8 cellular contexts compared by ENCODE assay signal in genomic region chr12:103495783-103496456, GRCh38. TPM values are rescaled to one million over a fixed set of nuclear protein-coding genes. Genes with fewer than 3 reads are reported as not detected.
DNase-seq lines count a peak whose midpoint lies in the region; ATAC-seq and TF ChIP-seq lines count a peak whose summit lies in the region.

Gene C12orf42, minus strand, starts transcription at chr12:103495968. Its CDS starts 17,542 bp downstream, at chr12:103478426.

- H3K27me3 ChIP-seq in HUES64 (ENCODE audit: insufficient read depth, low read length) (peaks cover 32% of the 10 kb centered on the region), liver (ENCODE audit: control insufficient read depth in 4 of 4, insufficient read depth in 4 of 4, low read length in 3 of 4) (peaks cover 0 to 13% (median 3%) of the 10 kb centered on the region in 4 donors)

- peak; percentile 64 for DNase-seq in Daoy (ENCODE audit: low read depth)
- DNase-seq in SK-N-DZ (ENCODE audit: low spot score): peak; percentile 74
- DNase-seq in dermis microvascular lymphatic vessel endothelial cell (ENCODE audit: low read depth in 2 of 2): peak; percentile 7 to 30
- DNase-seq in stimulated activated naive CD4-positive, alpha-beta T cell treated with Interleukin-2 at 50 U/mL for 16 hours (lab: John Stamatoyannopoulos, UW): peak; percentile 14
- DNase-seq in cerebellar nuclear complex (lab: John Stamatoyannopoulos, UW): no peak

- H3K27ac ChIP-seq in HUES64 (ENCODE audit: low read depth, low read length): no peak within 1 kb of the TSS; the same call in 1 of the 2 replicates
- H3K27ac ChIP-seq in liver (ENCODE audit: low read depth in 1 of 2, low read length in 2 of 2): no peak within 1 kb of the TSS

- H3K36me3 ChIP-seq in HUES64 (ENCODE audit: insufficient read depth, low read length) (no peaks in the 10 kb centered on the region), liver (ENCODE audit: control insufficient read depth in 4 of 4, insufficient read depth in 3 of 4, low read depth in 1 of 4, low read length in 3 of 4) (no peaks in the 10 kb centered on the region)

- 1% methylated on average over 34 of the region's 35 CpGs for WGBS in HUES64
- 4% methylated on average over 35 of the region's 35 CpGs for WGBS in liver

- peak; percentile 65 to 70 for TF ChIP-seq RAD21 in liver (IDR thresholded peaks at IDR 0.05)

- H3K4me1 ChIP-seq in HUES64 (ENCODE audit: insufficient read depth, low read length) (peaks cover 8% of the 10 kb centered on the region; the same call in 1 of the 2 replicates), liver (ENCODE audit: control insufficient read depth in 4 of 4, insufficient read depth in 4 of 4, low read length in 3 of 4) (peaks cover 4 to 8% (median 7%) of the 10 kb centered on the region in 4 donors)

- ATAC-seq in GM21515 (IDR thresholded peaks at IDR 0.05; ENCODE audit: unreplicated experiment): peak; percentile 42

- H3K4me3 ChIP-seq in HUES64 (ENCODE audit: low read length) (peak within 1 kb of the TSS; percentile 68), liver (ENCODE audit: low read depth in 1 of 3, low read length in 3 of 3) (peak within 1 kb of the TSS in 2 of 3 donors; percentile 43 to 44)

- H3K9ac ChIP-seq in HUES64 (ENCODE audit: low read depth, low read length) (no peak within 1 kb of the TSS), liver (ENCODE audit: low read depth in 1 of 2, low read length in 2 of 2) (no peak within 1 kb of the TSS)

- TF ChIP-seq CTCF in liver (IDR thresholded peaks at IDR 0.05; ENCODE audit: low read depth, low read length, missing input control): peak; percentile 29

- no peaks in the 10 kb centered on the region for H3K9me3 ChIP-seq in HUES64 (ENCODE audit: insufficient read depth, low read depth, low read length)
- no peaks in the 10 kb centered on the region for H3K9me3 ChIP-seq in liver (ENCODE audit: control insufficient read depth in 4 of 4, low read length in 3 of 4)

TF ChIP-seq in liver, 16 proteins besides CTCF, POLR2A, EP300 and RAD21:
- TF ChIP-seq ZBTB33 (IDR thresholded peaks at IDR 0.05) (no peak), TAF1 (conservative IDR thresholded peaks at IDR 0.05) (no peak), GABPA (IDR thresholded peaks at IDR 0.05 in 1 of 2, conservative IDR thresholded peaks at IDR 0.05 in 1 of 2) (no peak), HNF4G (IDR thresholded peaks at IDR 0.05) (no peak), HNF4A (conservative IDR thresholded peaks at IDR 0.05) (no peak), FOXA2 (IDR thresholded peaks at IDR 0.05) (no peak), JUND (IDR thresholded peaks at IDR 0.05) (no peak), ATF3 (IDR thresholded peaks at IDR 0.05) (no peak), FOXA1 (IDR thresholded peaks at IDR 0.05) (no peak), EGR1 (IDR thresholded peaks at IDR 0.05; ENCODE audit: low read depth in 2 of 2) (no peak), REST (IDR thresholded peaks at IDR 0.05) (no peak), NR2F2 (IDR thresholded peaks at IDR 0.05) (no peak), YY1 (IDR thresholded peaks at IDR 0.05) (no peak), MAX (IDR thresholded peaks at IDR 0.05) (no peak), RXRA (IDR thresholded peaks at IDR 0.05) (no peak), SP1 (IDR thresholded peaks at IDR 0.05) (no peak)

RNA-seq across cellular contexts. Expression of gene C12orf42, which starts in this region (rescaled TPM):
- total RNA-seq in Daoy (2014; rRNA removed; shearing (Covaris generic)): not detected in 2 replicates
- polyA plus RNA-seq in HUES64 (2013, experiment 1 of 2): not detected
- polyA plus RNA-seq in HUES64 (2013, experiment 2 of 2): 0.25 TPM
- 0.10 TPM in 1 of 2 replicates, not detected in the other for polyA plus RNA-seq in SK-N-DZ (2014; cell fraction: cytosol; rRNA removed)
- polyA plus RNA-seq in SK-N-DZ (2014; cell fraction: nucleus; rRNA removed): 0.12 and 1.5 TPM in 2 replicates
- total RNA-seq in dermis microvascular lymphatic vessel endothelial cell (0.13 TPM in 1 of 2 replicates, not detected in the other), liver (under 1 TPM in 1 of 2 donors, not detected in 1; 0.17 TPM)
- polyA plus RNA-seq in liver: under 1 TPM in 1 of 2 donors, not detected in 1; 0.14 TPM

Comparison
In these comparisons a context has a peak if more than half of its experiments do, and no peak if none do; other contexts are left out.
1. Peak in DNase-seq in Daoy; RNA of the gene not detected or under 1 TPM.
2. Peak in DNase-seq in dermis microvascular lymphatic vessel endothelial cell; RNA of the gene not detected or under 1 TPM.
3. DNase-seq: peak in SK-N-DZ (single experiment) and stimulated activated naive CD4-positive, alpha-beta T cell treated with Interleukin-2 at 50 U/mL for 16 hours (single experiment); none in cerebellar nuclear complex (0 of 2).